ENCODE assay signal across 17 cellular contexts in genomic region chr6:145502417-145502816, GRCh38.
DNase-seq lines count a peak whose midpoint lies in the region; ATAC-seq, FAIRE-seq and TF ChIP-seq lines count a peak whose summit lies in the region.
"Had no signal": no experiment of that assay in that cellular context is flagged by ENCODE, and none has a peak within 500 bp of the region (broad histone marks: within the 10 kb centered on the region; RNA-seq: fewer than 3 reads in every experiment).

No MANE protein-coding gene starts in this region.

- H3K36me3 ChIP-seq in bronchial epithelial cell (ENCODE audit: control insufficient read depth, insufficient read depth, low read length), result no peaks in the 10 kb centered on the region
- H3K36me3 ChIP-seq in mucosa of descending colon (ENCODE audit: low read depth), result no peaks in the 10 kb centered on the region
- H3K36me3 ChIP-seq in smooth muscle cell (ENCODE audit: low read depth), result no peaks in the 10 kb centered on the region
- H3K36me3 ChIP-seq: vagina had no signal

- no peaks in the 10 kb centered on the region for H3F3A ChIP-seq in smooth muscle cell (ENCODE audit: low read depth)

- H3K9me3 ChIP-seq in mucosa of descending colon (no peaks in the 10 kb centered on the region), smooth muscle cell (replicated peaks; ENCODE audit: low read depth) (no peaks in the 10 kb centered on the region)
- H3K9me3 ChIP-seq: vagina had no signal

- 86% methylated on average over 1 of the region's 1 CpG for WGBS in smooth muscle cell (ENCODE audit: low lambda C conversion rate)

- H3K27ac ChIP-seq in smooth muscle cell (ENCODE audit: low read depth), result no peak overlapping the region
- H3K27ac ChIP-seq: vagina had no signal

- H3K9ac ChIP-seq in smooth muscle cell (ENCODE audit: low read depth), result no peak overlapping the region

- ATAC-seq in mucosa of descending colon, result peak; percentile 23
- ATAC-seq in GM21737 (IDR thresholded peaks at IDR 0.05; ENCODE audit: unreplicated experiment), result no peak
- ATAC-seq: activated naive CD8-positive, alpha-beta T cell treated with anti-CD3 and anti-CD28 coated beads, Interleukin-2, amount 50 U/mL, for 24 hours had no signal

- DNase-seq in NCI-H2029 (lab: John Stamatoyannopoulos, UW), result peak; percentile 0
- DNase-seq in NCI-H2029 treated with DMSO at 0.1 percent for 48 hours (lab: John Stamatoyannopoulos, UW), result no peak
- peak; percentile 75 for DNase-seq in NCI-H2227 (lab: John Stamatoyannopoulos, UW; ENCODE audit: unreplicated experiment)
- peak; percentile 77 for DNase-seq in bronchial epithelial cell (ENCODE audit: low read depth)
- DNase-seq in mucosa of descending colon, result peak in 1 of 3 donors; percentile 32
- no peak for DNase-seq in smooth muscle cell (lab: John Stamatoyannopoulos, UW; ENCODE audit: unreplicated experiment)
- DNase-seq in hippocampal formation (lab: John Stamatoyannopoulos, UW), result no peak
- DNase-seq: ACHN; activated naive CD8-positive, alpha-beta T cell treated with anti-CD3 and anti-CD28 coated beads, Interleukin-2, amount 50 U/mL, for 24 hours; GDM1; Kasumi-1; NCI-H2107; retina had no signal

- no peak for TF ChIP-seq CTCF in bronchial epithelial cell (IDR thresholded peaks at IDR 0.05; ENCODE audit: insufficient read depth, low read length, severe bottlenecking)
- TF ChIP-seq CTCF in mucosa of descending colon (IDR thresholded peaks at IDR 0.05), result no peak
- no peak for TF ChIP-seq CTCF in smooth muscle cell (IDR thresholded peaks at IDR 0.05; ENCODE audit: borderline replicate concordance, insufficient read depth, poor library complexity, severe bottlenecking)

- H3K79me2 ChIP-seq in smooth muscle cell (ENCODE audit: low read depth), result no peaks in the 10 kb centered on the region

- no peak for FAIRE-seq in bronchial epithelial cell (lab: Jason Lieb, UNC)
- FAIRE-seq: endometrium, islet of Langerhans had no signal

- H4K20me1 ChIP-seq in smooth muscle cell (ENCODE audit: low read depth), result no peaks in the 10 kb centered on the region

- H3K4me3 ChIP-seq in bronchial epithelial cell (ENCODE audit: low read depth, low read length), result no peak overlapping the region
- no peak overlapping the region for H3K4me3 ChIP-seq in mucosa of descending colon
- no peak overlapping the region for H3K4me3 ChIP-seq in smooth muscle cell
- H3K4me3 ChIP-seq: vagina had no signal

- H3K27me3 ChIP-seq in bronchial epithelial cell (ENCODE audit: control insufficient read depth, insufficient read depth, low read length), result no peaks in the 10 kb centered on the region
- H3K27me3 ChIP-seq in smooth muscle cell (ENCODE audit: low read depth), result no peaks in the 10 kb centered on the region
- H3K27me3 ChIP-seq: vagina had no signal

- no peak overlapping the region for H2AFZ ChIP-seq in smooth muscle cell (ENCODE audit: low read depth)

- H3K4me2 ChIP-seq in smooth muscle cell, result no peak overlapping the region

- intact Hi-C loops in mucosa of descending colon (cut with DNase I, micrococcal nuclease), result no loop called here

- H3K4me1 ChIP-seq in mucosa of descending colon (ENCODE audit: low read depth), result no peaks in the 10 kb centered on the region
- H3K4me1 ChIP-seq in smooth muscle cell (ENCODE audit: low read depth), result no peaks in the 10 kb centered on the region
- H3K4me1 ChIP-seq: vagina had no signal

Comparison
In these comparisons a context has a peak if more than half of its experiments do, and no peak if none do; other contexts are left out.
1. DNase-seq: peak in NCI-H2029 (single experiment), NCI-H2227 (single experiment) and bronchial epithelial cell (single experiment); none in NCI-H2029 treated with DMSO at 0.1 percent for 48 hours (single experiment), smooth muscle cell (single experiment) and hippocampal formation (0 of 2).